In genomic region chr5:100827481-100827889, GRCh38 we compare ENCODE assay signal across 8 cellular contexts.
DNase-seq lines count a peak whose midpoint lies in the region; ATAC-seq and TF ChIP-seq lines count a peak whose summit lies in the region.

No MANE protein-coding gene starts in this region.

- H2AFZ ChIP-seq in neural cell (ENCODE audit: low read depth, low read length): no peak overlapping the region

- H3K27me3 Mint-ChIP-seq in HFFc6 (ENCODE audit: insufficient read depth): no peaks in the 10 kb centered on the region

- H3K36me3 Mint-ChIP-seq in HFFc6 (ENCODE audit: low read depth): no peaks in the 10 kb centered on the region

- peak; percentile 18 for ATAC-seq in HG02588 (IDR thresholded peaks at IDR 0.05; ENCODE audit: unreplicated experiment)

- DNase-seq in NCI-H2107 treated with DMSO at 0.1 percent for 48 hours (lab: John Stamatoyannopoulos, UW; ENCODE audit: unreplicated experiment) (peak; percentile 24), NCI-H2107 (lab: John Stamatoyannopoulos, UW) (no peak), NCI-H1436 (lab: John Stamatoyannopoulos, UW) (peak; percentile 36), astrocyte of the hippocampus (ENCODE audit: low read depth, low spot score) (peak; percentile 7), AML-193 (lab: John Stamatoyannopoulos, UW) (no peak), HFFc6 (no peak)

- H3K27ac Mint-ChIP-seq in HFFc6: no peak overlapping the region

- peak overlapping the region; percentile 47 for H3K27ac ChIP-seq in neural cell (ENCODE audit: low read length)

- peak overlapping the region; percentile 47 for H3K4me3 ChIP-seq in neural cell (ENCODE audit: low read length)

- H3K4me2 ChIP-seq in neural cell (ENCODE audit: low read length): peak overlapping the region; percentile 71

- no peaks in the 10 kb centered on the region for H3K79me2 ChIP-seq in neural cell (replicated peaks; ENCODE audit: insufficient read depth, low read length)

- H4K20me1 ChIP-seq in neural cell (ENCODE audit: insufficient read depth): no peaks in the 10 kb centered on the region

- no peaks in the 10 kb centered on the region for H3K36me3 ChIP-seq in neural cell (ENCODE audit: insufficient read depth, low read length)

- H3K9ac ChIP-seq in neural cell (ENCODE audit: low read length): no peak overlapping the region

- H3K9me3 ChIP-seq in neural cell (ENCODE audit: low read length): no peaks in the 10 kb centered on the region

- H3F3A ChIP-seq in neural cell (ENCODE audit: insufficient read depth, low read length, poor library complexity, severe bottlenecking): no peaks in the 10 kb centered on the region

- H3K9me2 ChIP-seq in neural cell (ENCODE audit: insufficient read depth, low read length): no peaks in the 10 kb centered on the region

- H3K4me3 Mint-ChIP-seq in HFFc6: no peak overlapping the region

- H3K4me1 Mint-ChIP-seq in HFFc6 (ENCODE audit: low read depth): no peaks in the 10 kb centered on the region

- no peaks in the 10 kb centered on the region for H3K27me3 ChIP-seq in neural cell (ENCODE audit: insufficient read depth, low read depth, low read length)

- TF ChIP-seq RAD21 in neural cell (conservative IDR thresholded peaks at IDR 0.05): peak; percentile 30

- peak; percentile 100 for TF ChIP-seq EP300 in neural cell (conservative IDR thresholded peaks at IDR 0.05; ENCODE audit: poor library complexity, severe bottlenecking)

- H3K9me3 Mint-ChIP-seq in HFFc6: no peaks in the 10 kb centered on the region

- TF ChIP-seq CTCF in neural cell (IDR thresholded peaks at IDR 0.05; ENCODE audit: poor library complexity, severe bottlenecking) (no peak), HFFc6 (IDR thresholded peaks at IDR 0.05) (no peak)

TF ChIP-seq in neural cell, 6 proteins besides CTCF, POLR2A, EP300 and RAD21:
- no peak for TF ChIP-seq EZH2 (IDR thresholded peaks at IDR 0.05; ENCODE audit: borderline replicate concordance, insufficient read depth, low read length, poor library complexity, severe bottlenecking)
- peak; percentile 92 for TF ChIP-seq REST (IDR thresholded peaks at IDR 0.05; ENCODE audit: borderline replicate concordance)
- peak; percentile 26 for TF ChIP-seq SMC3 (conservative IDR thresholded peaks at IDR 0.05; ENCODE audit: poor library complexity)
- TF ChIP-seq POLR2AphosphoS5 (IDR thresholded peaks at IDR 0.05): peak; percentile 98
- peak; percentile 72 for TF ChIP-seq MXI1 (conservative IDR thresholded peaks at IDR 0.05; ENCODE audit: poor library complexity, severe bottlenecking)
- no peak for TF ChIP-seq TAF1 (IDR thresholded peaks at IDR 0.05; ENCODE audit: low read depth)
TF ChIP-seq in neural cell: peak in this region for 4.

Comparison
In these comparisons a context has a peak if more than half of its experiments do, and no peak if none do; other contexts are left out.
1. DNase-seq: peak in NCI-H2107 treated with DMSO at 0.1 percent for 48 hours (single experiment), NCI-H1436 (single experiment) and astrocyte of the hippocampus (single experiment); none in NCI-H2107 (single experiment), AML-193 (0 of 2) and HFFc6 (single experiment).